Comparison of ENCODE assay signal across 8 cellular contexts in the genomic region with DNA sequence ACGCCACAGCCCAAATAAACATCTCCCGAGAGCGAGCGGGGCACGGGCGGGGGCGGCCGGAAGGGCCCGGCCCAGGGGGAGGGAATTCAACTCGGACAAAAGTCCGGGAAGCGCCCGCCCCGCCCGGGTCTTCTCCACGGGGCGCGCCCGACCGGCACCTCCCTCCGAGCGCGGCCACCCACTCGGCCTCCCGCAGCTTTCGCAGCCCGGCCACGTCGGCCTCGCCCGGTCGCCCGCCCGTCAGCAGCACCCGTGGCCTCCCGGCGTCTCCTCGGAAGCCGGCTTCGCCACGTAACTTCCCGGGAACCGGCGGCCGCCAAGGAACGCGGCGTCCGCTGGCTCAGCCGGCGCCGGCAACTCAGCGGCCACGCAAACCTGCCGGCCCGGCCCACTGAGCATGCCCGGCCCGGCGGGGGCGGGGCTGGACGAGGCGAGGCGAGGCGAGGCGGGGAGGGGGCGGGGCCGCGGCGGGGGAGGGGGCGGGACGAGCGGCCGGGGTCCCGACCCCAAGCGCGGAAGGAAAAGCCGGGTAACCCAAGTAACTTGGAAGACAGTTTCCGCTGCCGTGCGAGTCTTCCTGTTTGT. TPM values are rescaled to one million over a fixed set of nuclear protein-coding genes. Genes with fewer than 3 reads are reported as not detected.
DNase-seq lines count a peak whose midpoint lies in the region; ATAC-seq and TF ChIP-seq lines count a peak whose summit lies in the region.

A gene (minus strand): TSS at position 369 of the 585 bp plus-strand sequence. CDS start 440 bp downstream, outside the sequence.

- H3K4me3 ChIP-seq in BLaER1, result no peak within 1 kb of the TSS
- peak within 1 kb of the TSS; percentile 100 for H3K4me3 ChIP-seq in endocrine pancreas (ENCODE audit: control insufficient read depth, insufficient read depth, low read length)
- peak within 1 kb of the TSS; percentile 84 to 99 (median 89) for H3K4me3 ChIP-seq in liver (ENCODE audit: low read depth in 1 of 3, low read length in 3 of 3)
- peak within 1 kb of the TSS; percentile 91 to 96 for H3K4me3 ChIP-seq in stomach smooth muscle (ENCODE audit: low read length in 2 of 2)
- no peak within 1 kb of the TSS for H3K4me3 ChIP-seq in effector memory CD4-positive, alpha-beta T cell (ENCODE audit: insufficient read depth, low read depth, low read length, poor library complexity, severe bottlenecking)

- peak; percentile 75 for DNase-seq in RPMI7951 (ENCODE audit: low read depth)
- no peak for DNase-seq in effector memory CD4-positive, alpha-beta T cell

- H3K27me3 ChIP-seq in BLaER1 (peaks cover 85% of the 10 kb centered on the region), endocrine pancreas (ENCODE audit: control insufficient read depth, insufficient read depth, low read length) (no peaks in the 10 kb centered on the region), liver (ENCODE audit: control insufficient read depth in 4 of 4, insufficient read depth in 4 of 4, low read length in 3 of 4) (no peaks in the 10 kb centered on the region), stomach smooth muscle (ENCODE audit: control insufficient read depth in 1 of 2, insufficient read depth in 2 of 2, low read length in 2 of 2) (no peaks in the 10 kb centered on the region)
- peaks cover 34% of the 10 kb centered on the region for H3K27me3 ChIP-seq in effector memory CD4-positive, alpha-beta T cell (replicated peaks; ENCODE audit: control insufficient read depth, insufficient read depth, low read length, poor library complexity, severe bottlenecking)

- H3K27ac ChIP-seq in BLaER1 (no peak within 1 kb of the TSS), liver (ENCODE audit: low read depth in 1 of 2, low read length in 2 of 2) (peak within 1 kb of the TSS; percentile 94 to 97), stomach smooth muscle (ENCODE audit: low read length) (peak within 1 kb of the TSS; percentile 89)
- no peak within 1 kb of the TSS for H3K27ac ChIP-seq in effector memory CD4-positive, alpha-beta T cell (ENCODE audit: insufficient read depth, low read length, poor library complexity, severe bottlenecking)

- no peaks in the 10 kb centered on the region for H3K36me3 ChIP-seq in BLaER1
- no peaks in the 10 kb centered on the region for H3K36me3 ChIP-seq in endocrine pancreas (ENCODE audit: control insufficient read depth, insufficient read depth, low read length)
- no peaks in the 10 kb centered on the region for H3K36me3 ChIP-seq in liver (ENCODE audit: control insufficient read depth in 4 of 4, insufficient read depth in 3 of 4, low read depth in 1 of 4, low read length in 3 of 4)
- H3K36me3 ChIP-seq in stomach smooth muscle (ENCODE audit: control insufficient read depth in 2 of 2, insufficient read depth in 2 of 2, low read length in 2 of 2), result no peaks in the 10 kb centered on the region
- H3K36me3 ChIP-seq in effector memory CD4-positive, alpha-beta T cell (ENCODE audit: control insufficient read depth, insufficient read depth, low read length), result no peaks in the 10 kb centered on the region

- 0 out of 2 replicates have a peak within 1 kb of the TSS, but pooled peaks have one; percentile 22 for H3K4me2 ChIP-seq in BLaER1

- TF ChIP-seq RAD21 in liver (IDR thresholded peaks at IDR 0.05), result no peak

- TF ChIP-seq CTCF in liver (IDR thresholded peaks at IDR 0.05; ENCODE audit: low read depth, low read length, missing input control), result no peak

- peaks cover 53% of the 10 kb centered on the region for H4K20me1 ChIP-seq in BLaER1

- 1% methylated on average over 80 of the region's 80 CpGs for WGBS in liver

- H3K4me1 ChIP-seq in BLaER1, result no peaks in the 10 kb centered on the region
- H3K4me1 ChIP-seq in endocrine pancreas (ENCODE audit: control insufficient read depth, insufficient read depth, low read length), result peaks cover 8% of the 10 kb centered on the region
- H3K4me1 ChIP-seq in liver (ENCODE audit: control insufficient read depth in 4 of 4, insufficient read depth in 4 of 4, low read length in 3 of 4), result peaks cover 3 to 20% (median 11%) of the 10 kb centered on the region in 4 donors
- H3K4me1 ChIP-seq in stomach smooth muscle (ENCODE audit: control insufficient read depth, insufficient read depth, low read length), result peaks cover 2% of the 10 kb centered on the region
- H3K4me1 ChIP-seq in effector memory CD4-positive, alpha-beta T cell (ENCODE audit: control insufficient read depth, insufficient read depth, low read length, poor library complexity, severe bottlenecking), result peaks cover 12% of the 10 kb centered on the region

- ATAC-seq in HG02588 (IDR thresholded peaks at IDR 0.05; ENCODE audit: unreplicated experiment) (peak; percentile 27), GM19395 (IDR thresholded peaks at IDR 0.05; ENCODE audit: unreplicated experiment) (no peak)

- no peak within 1 kb of the TSS for H3K9ac ChIP-seq in BLaER1
- peak within 1 kb of the TSS; percentile 71 for H3K9ac ChIP-seq in endocrine pancreas (ENCODE audit: control insufficient read depth, insufficient read depth, low read length)
- H3K9ac ChIP-seq in liver (ENCODE audit: low read depth in 1 of 2, low read length in 2 of 2), result peak within 1 kb of the TSS; percentile 46 to 83
- H3K9ac ChIP-seq in stomach smooth muscle (ENCODE audit: low read length in 2 of 2), result peak within 1 kb of the TSS; percentile 82 to 84

- H3K9me3 ChIP-seq in BLaER1 (peaks cover 9% of the 10 kb centered on the region; the same call in 1 of the 2 replicates), endocrine pancreas (ENCODE audit: control insufficient read depth, low read length) (no peaks in the 10 kb centered on the region), liver (ENCODE audit: control insufficient read depth in 4 of 4, low read length in 3 of 4) (no peaks in the 10 kb centered on the region), stomach smooth muscle (ENCODE audit: control insufficient read depth in 2 of 2, low read length in 2 of 2) (no peaks in the 10 kb centered on the region)
- no peaks in the 10 kb centered on the region for H3K9me3 ChIP-seq in effector memory CD4-positive, alpha-beta T cell (ENCODE audit: control insufficient read depth, low read length)

TF ChIP-seq in liver, 16 proteins besides CTCF, POLR2A, EP300 and RAD21:
- TF ChIP-seq JUND (IDR thresholded peaks at IDR 0.05), result no peak
- peak; percentile 7 for TF ChIP-seq YY1 (IDR thresholded peaks at IDR 0.05)
- TF ChIP-seq FOXA1 (IDR thresholded peaks at IDR 0.05), result no peak
- TF ChIP-seq, protein P1, sequence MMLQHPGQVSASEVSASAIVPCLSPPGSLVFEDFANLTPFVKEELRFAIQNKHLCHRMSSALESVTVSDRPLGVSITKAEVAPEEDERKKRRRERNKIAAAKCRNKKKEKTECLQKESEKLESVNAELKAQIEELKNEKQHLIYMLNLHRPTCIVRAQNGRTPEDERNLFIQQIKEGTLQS (IDR thresholded peaks at IDR 0.05), result no peak
- TF ChIP-seq HNF4A (conservative IDR thresholded peaks at IDR 0.05), result peak in 1 of 2 donors; percentile 25
- no peak for TF ChIP-seq GABPA (IDR thresholded peaks at IDR 0.05 in 1 of 2, conservative IDR thresholded peaks at IDR 0.05 in 1 of 2)
- TF ChIP-seq, protein P2, sequence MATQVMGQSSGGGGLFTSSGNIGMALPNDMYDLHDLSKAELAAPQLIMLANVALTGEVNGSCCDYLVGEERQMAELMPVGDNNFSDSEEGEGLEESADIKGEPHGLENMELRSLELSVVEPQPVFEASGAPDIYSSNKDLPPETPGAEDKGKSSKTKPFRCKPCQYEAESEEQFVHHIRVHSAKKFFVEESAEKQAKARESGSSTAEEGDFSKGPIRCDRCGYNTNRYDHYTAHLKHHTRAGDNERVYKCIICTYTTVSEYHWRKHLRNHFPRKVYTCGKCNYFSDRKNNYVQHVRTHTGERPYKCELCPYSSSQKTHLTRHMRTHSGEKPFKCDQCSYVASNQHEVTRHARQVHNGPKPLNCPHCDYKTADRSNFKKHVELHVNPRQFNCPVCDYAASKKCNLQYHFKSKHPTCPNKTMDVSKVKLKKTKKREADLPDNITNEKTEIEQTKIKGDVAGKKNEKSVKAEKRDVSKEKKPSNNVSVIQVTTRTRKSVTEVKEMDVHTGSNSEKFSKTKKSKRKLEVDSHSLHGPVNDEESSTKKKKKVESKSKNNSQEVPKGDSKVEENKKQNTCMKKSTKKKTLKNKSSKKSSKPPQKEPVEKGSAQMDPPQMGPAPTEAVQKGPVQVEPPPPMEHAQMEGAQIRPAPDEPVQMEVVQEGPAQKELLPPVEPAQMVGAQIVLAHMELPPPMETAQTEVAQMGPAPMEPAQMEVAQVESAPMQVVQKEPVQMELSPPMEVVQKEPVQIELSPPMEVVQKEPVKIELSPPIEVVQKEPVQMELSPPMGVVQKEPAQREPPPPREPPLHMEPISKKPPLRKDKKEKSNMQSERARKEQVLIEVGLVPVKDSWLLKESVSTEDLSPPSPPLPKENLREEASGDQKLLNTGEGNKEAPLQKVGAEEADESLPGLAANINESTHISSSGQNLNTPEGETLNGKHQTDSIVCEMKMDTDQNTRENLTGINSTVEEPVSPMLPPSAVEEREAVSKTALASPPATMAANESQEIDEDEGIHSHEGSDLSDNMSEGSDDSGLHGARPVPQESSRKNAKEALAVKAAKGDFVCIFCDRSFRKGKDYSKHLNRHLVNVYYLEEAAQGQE (IDR thresholded peaks at IDR 0.05), result no peak
- no peak for TF ChIP-seq HNF4G (IDR thresholded peaks at IDR 0.05)
- no peak for TF ChIP-seq SP1 (IDR thresholded peaks at IDR 0.05)
- peak; percentile 25 to 45 for TF ChIP-seq EGR1 (IDR thresholded peaks at IDR 0.05; ENCODE audit: low read depth in 2 of 2)
- TF ChIP-seq, protein P3, sequence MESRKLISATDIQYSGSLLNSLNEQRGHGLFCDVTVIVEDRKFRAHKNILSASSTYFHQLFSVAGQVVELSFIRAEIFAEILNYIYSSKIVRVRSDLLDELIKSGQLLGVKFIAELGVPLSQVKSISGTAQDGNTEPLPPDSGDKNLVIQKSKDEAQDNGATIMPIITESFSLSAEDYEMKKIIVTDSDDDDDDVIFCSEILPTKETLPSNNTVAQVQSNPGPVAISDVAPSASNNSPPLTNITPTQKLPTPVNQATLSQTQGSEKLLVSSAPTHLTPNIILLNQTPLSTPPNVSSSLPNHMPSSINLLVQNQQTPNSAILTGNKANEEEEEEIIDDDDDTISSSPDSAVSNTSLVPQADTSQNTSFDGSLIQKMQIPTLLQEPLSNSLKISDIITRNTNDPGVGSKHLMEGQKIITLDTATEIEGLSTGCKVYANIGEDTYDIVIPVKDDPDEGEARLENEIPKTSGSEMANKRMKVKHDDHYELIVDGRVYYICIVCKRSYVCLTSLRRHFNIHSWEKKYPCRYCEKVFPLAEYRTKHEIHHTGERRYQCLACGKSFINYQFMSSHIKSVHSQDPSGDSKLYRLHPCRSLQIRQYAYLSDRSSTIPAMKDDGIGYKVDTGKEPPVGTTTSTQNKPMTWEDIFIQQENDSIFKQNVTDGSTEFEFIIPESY (IDR thresholded peaks at IDR 0.05), result no peak
TF ChIP-seq in liver: peak in this region for 3.

RNA-seq across cellular contexts. Expression of the gene that starts here (rescaled TPM):
- total RNA-seq in RPMI7951 (2014; rRNA removed; shearing (Covaris generic)), result 28.1 and 31.6 TPM in 2 replicates
- 10 to 100 TPM; 13.5 to 40.4 TPM for total RNA-seq in liver
- polyA plus RNA-seq in liver, result 10 to 100 TPM; 12.6 to 20.2 TPM

Comparison
In these comparisons a context has a peak if more than half of its experiments do, and no peak if none do; other contexts are left out.
1. H3K27ac ChIP-seq: peak in liver (2 of 2) and stomach smooth muscle (single experiment); none in BLaER1 (single experiment) and effector memory CD4-positive, alpha-beta T cell (single experiment).
2. H3K4me3 ChIP-seq: peak in endocrine pancreas (single experiment), liver (3 of 3) and stomach smooth muscle (2 of 2); none in BLaER1 (single experiment) and effector memory CD4-positive, alpha-beta T cell (single experiment).